ENCODE assay signal across 27 cellular contexts in the genomic region with DNA sequence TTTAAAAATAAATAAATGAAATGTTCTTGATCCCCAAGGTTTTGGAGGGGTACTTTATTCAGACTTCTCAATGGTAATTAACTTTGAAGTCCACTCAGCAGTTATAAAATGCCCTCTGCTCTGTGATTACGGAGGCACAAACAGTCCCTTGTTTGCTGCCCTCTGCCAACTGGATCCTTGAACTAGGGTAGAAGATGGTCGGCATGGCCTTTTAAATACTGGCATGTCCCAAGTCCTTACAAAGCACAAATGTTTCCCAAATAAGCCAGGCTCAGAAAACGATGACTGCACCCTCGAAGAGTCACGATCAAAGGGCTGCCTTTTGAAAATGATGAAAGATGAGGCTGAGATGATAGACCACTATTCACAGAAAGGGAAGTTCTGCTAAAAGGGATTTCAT. TPM values are rescaled to one million over a fixed set of nuclear protein-coding genes. Genes with fewer than 3 reads are reported as not detected.
DNase-seq lines count a peak whose midpoint lies in the region; ATAC-seq, FAIRE-seq and TF ChIP-seq lines count a peak whose summit lies in the region.
"Had no signal": no experiment of that assay in that cellular context is flagged by ENCODE, and none has a peak within 500 bp of the region (broad histone marks: within the 10 kb centered on the region; RNA-seq: fewer than 3 reads in every experiment).

No MANE protein-coding gene starts in this region.

- no peaks in the 10 kb centered on the region for H3K27me3 ChIP-seq in liver (ENCODE audit: control insufficient read depth in 4 of 4, insufficient read depth in 4 of 4, low read length in 3 of 4)
- no peaks in the 10 kb centered on the region for H3K27me3 ChIP-seq in HepG2 (ENCODE audit: control insufficient read depth in 1 of 2, insufficient read depth in 2 of 2, low read length in 2 of 2)
- H3K27me3 ChIP-seq: BE2C, BLaER1 had no signal

- peaks cover 9 to 18% (median 13%) of the 10 kb centered on the region in 4 donors for H3K4me1 ChIP-seq in liver (ENCODE audit: control insufficient read depth in 4 of 4, insufficient read depth in 4 of 4, low read length in 3 of 4)
- H3K4me1 ChIP-seq in HepG2 (ENCODE audit: insufficient read depth, low read length), result no peaks in the 10 kb centered on the region
- H3K4me1 ChIP-seq: BE2C, BLaER1 had no signal

- no peaks in the 10 kb centered on the region for H3K79me2 ChIP-seq in HepG2 (ENCODE audit: insufficient read depth, low read length)

- H3K36me3 ChIP-seq in liver (ENCODE audit: control insufficient read depth in 4 of 4, insufficient read depth in 3 of 4, low read depth in 1 of 4, low read length in 3 of 4) (no peaks in the 10 kb centered on the region), HepG2 (replicated peaks in 1 of 2; ENCODE audit: control insufficient read depth in 1 of 2, insufficient read depth in 2 of 2, low read length in 2 of 2) (no peaks in the 10 kb centered on the region)
- H3K36me3 ChIP-seq: BE2C, BLaER1 had no signal

- peaks cover 10% of the 10 kb centered on the region for H3K36me3 Mint-ChIP-seq in neural crest cell (ENCODE audit: low read depth)
- H3K36me3 Mint-ChIP-seq in stimulated activated naive B cell treated with anti-CD40 and anti-IgM and Interleukin-4, amounts not matched to agents 10 μg/mL and 1 μg/mL and 100 μg/mL, for 72 hours, result no peaks in the 10 kb centered on the region
- H3K36me3 Mint-ChIP-seq: CD14-positive monocyte; CD4-positive, alpha-beta memory T cell; CD4-positive, CD25-positive, alpha-beta regulatory T cell had no signal

- peaks cover 60% of the 10 kb centered on the region for H3K4me1 Mint-ChIP-seq in neural crest cell
- no peaks in the 10 kb centered on the region for H3K4me1 Mint-ChIP-seq in stimulated activated naive B cell treated with anti-CD40 and anti-IgM and Interleukin-4, amounts not matched to agents 10 μg/mL and 1 μg/mL and 100 μg/mL, for 72 hours
- H3K4me1 Mint-ChIP-seq: CD14-positive monocyte; CD4-positive, alpha-beta memory T cell; CD4-positive, CD25-positive, alpha-beta regulatory T cell; CD8-positive, alpha-beta memory T cell had no signal

- no TSS peak for BruUV-seq in HepG2 (replicated peaks; lab: Mats Ljungman, UMichigan)

- H3K9me3 Mint-ChIP-seq in neural crest cell, result no peaks in the 10 kb centered on the region
- peaks cover 0 to 2% of the 10 kb centered on the region in 2 donors for H3K9me3 Mint-ChIP-seq in stimulated activated naive B cell treated with anti-CD40 and anti-IgM and Interleukin-4, amounts not matched to agents 10 μg/mL and 1 μg/mL and 100 μg/mL, for 72 hours

- POLR2A ChIA-PET in HepG2 (lab: Yijun Ruan, JAX) (no interaction called here), GM10248 (lab: Yijun Ruan, JAX) (no interaction called here)

- peak overlapping the region; percentile 78 for H3K27ac Mint-ChIP-seq in neural crest cell (ENCODE audit: unreplicated experiment)
- H3K27ac Mint-ChIP-seq in stimulated activated naive B cell treated with anti-CD40 and anti-IgM and Interleukin-4, amounts not matched to agents 10 μg/mL and 1 μg/mL and 100 μg/mL, for 72 hours, result no peak overlapping the region
- H3K27ac Mint-ChIP-seq: CD14-positive monocyte; CD4-positive, alpha-beta memory T cell; CD4-positive, CD25-positive, alpha-beta regulatory T cell; CD8-positive, alpha-beta memory T cell had no signal

- no peak overlapping the region for H3K4me3 ChIP-seq in liver (ENCODE audit: low read depth in 1 of 3, low read length in 3 of 3)
- no peak overlapping the region for H3K4me3 ChIP-seq in HepG2 (replicated peaks in 1 of 3; ENCODE audit: insufficient read depth in 1 of 3, low read depth in 2 of 3, low read length in 3 of 3)
- H3K4me3 ChIP-seq: BLaER1 had no signal

- H2AFZ ChIP-seq in HepG2 (ENCODE audit: low read length), result no peak overlapping the region

- 38% methylated on average over 5 of the region's 5 CpGs for WGBS in liver
- WGBS in HepG2 (ENCODE audit: low lambda C conversion rate), result 1% methylated on average over 5 of the region's 5 CpGs

- in situ Hi-C loops in HepG2 (cut with HindIII; ENCODE audit: extremely low pct_ligation_motif_present, low pct_unique_long_range_greater_than_20kb), result no loop called here

- intact Hi-C loops in HepG2 (cut with micrococcal nuclease; ENCODE audit: unreplicated experiment), result no loop called here

- no peaks in the 10 kb centered on the region for H3K27me3 Mint-ChIP-seq in neural crest cell (ENCODE audit: low read depth)
- no peaks in the 10 kb centered on the region for H3K27me3 Mint-ChIP-seq in stimulated activated naive B cell treated with anti-CD40 and anti-IgM and Interleukin-4, amounts not matched to agents 10 μg/mL and 1 μg/mL and 100 μg/mL, for 72 hours
- H3K27me3 Mint-ChIP-seq: CD4-positive, alpha-beta memory T cell; CD4-positive, CD25-positive, alpha-beta regulatory T cell; CD8-positive, alpha-beta memory T cell had no signal

- TF ChIP-seq POLR2A in HepG2 (IDR thresholded peaks at IDR 0.05; ENCODE audit: insufficient read depth in 1 of 2, low read depth in 2 of 2, low read length in 2 of 2), result no peak

- TF ChIP-seq CTCF in liver (IDR thresholded peaks at IDR 0.05; ENCODE audit: low read depth, low read length, missing input control) (no peak), HepG2 (CRISPR knock-in tag; IDR thresholded peaks at IDR 0.05) (no peak), neural crest cell (conservative IDR thresholded peaks at IDR 0.05) (no peak), GM10248 (IDR thresholded peaks at IDR 0.05; ENCODE audit: control extremely low read depth, extremely low read depth, low read depth, missing control alignments) (no peak)

- ATAC-seq in HepG2 (no peak), left lobe of liver (peak; percentile 85)
- ATAC-seq in stimulated activated naive B cell treated with anti-CD40 and anti-IgM and Interleukin-4, amounts not matched to agents 10 μg/mL and 1 μg/mL and 100 μg/mL, for 72 hours (replicated peaks), result no peak

- no peak for FAIRE-seq in HepG2 (lab: Jason Lieb, UNC)
- FAIRE-seq: A204.1, GM12891, GM18507 had no signal

- no peak for TF ChIP-seq EP300 in HepG2 (IDR thresholded peaks at IDR 0.05; ENCODE audit: low read depth in 2 of 2, low read length in 2 of 2)
- TF ChIP-seq EP300 in HepG2 (CRISPR knock-in tag; IDR thresholded peaks at IDR 0.05; ENCODE audit: borderline replicate concordance), result no peak

- H4K20me1 ChIP-seq in HepG2 (ENCODE audit: insufficient read depth, low read length), result no peaks in the 10 kb centered on the region
- H4K20me1 ChIP-seq: BLaER1 had no signal

- TF ChIP-seq RAD21 in liver (IDR thresholded peaks at IDR 0.05), result peak; percentile 23 to 38
- TF ChIP-seq RAD21 in HepG2 (CRISPR knock-in tag; IDR thresholded peaks at IDR 0.05), result no peak

- peak overlapping the region; percentile 75 for H3K4me3 Mint-ChIP-seq in neural crest cell
- no peak overlapping the region for H3K4me3 Mint-ChIP-seq in stimulated activated naive B cell treated with anti-CD40 and anti-IgM and Interleukin-4, amounts not matched to agents 10 μg/mL and 1 μg/mL and 100 μg/mL, for 72 hours
- H3K4me3 Mint-ChIP-seq: CD14-positive monocyte; CD4-positive, alpha-beta memory T cell; CD4-positive, CD25-positive, alpha-beta regulatory T cell; CD8-positive, alpha-beta memory T cell had no signal

- H3K9me3 ChIP-seq in liver (ENCODE audit: control insufficient read depth in 4 of 4, low read length in 3 of 4) (no peaks in the 10 kb centered on the region), HepG2 (ENCODE audit: low read length) (no peaks in the 10 kb centered on the region)
- H3K9me3 ChIP-seq: BE2C had no signal

- DNase-seq in HepG2 (ENCODE audit: low spot score), result no peak
- DNase-seq in left lobe of liver (ENCODE audit: low spot score), result peak; percentile 66
- DNase-seq in neural crest cell (ENCODE audit: low read depth, low spot score), result no peak
- DNase-seq in GM10248 (ENCODE audit: extremely low spot score), result no peak
- DNase-seq in stimulated activated naive B cell treated with anti-CD40 and anti-IgM and Interleukin-4, amounts not matched to agents 10 μg/mL and 1 μg/mL and 100 μg/mL, for 72 hours, result no peak
- DNase-seq: 8988T; ACHN; BE2C; C1 segment of cervical spinal cord; CD4-positive, alpha-beta memory T cell; CD4-positive, CD25-positive, alpha-beta regulatory T cell; CD8-positive, alpha-beta memory T cell; COR-L47; DMS 273 treated with DMSO at 0.1 percent for 48 hours; DMS153; DMS53; DMS79; DND-41; EL; GDM1 had no signal

- H3K27ac ChIP-seq in liver (ENCODE audit: low read depth in 1 of 2, low read length in 2 of 2) (peak overlapping the region in 1 of 2 donors; percentile 52), HepG2 (ENCODE audit: extremely low read length, insufficient read depth, low read length) (no peak overlapping the region)
- H3K27ac ChIP-seq: BLaER1 had no signal

- CTCF ChIA-PET in HepG2 (lab: Yijun Ruan, JAX; ENCODE audit: low intra/inter-chr PET ratio, low total read pairs) (no interaction called here), GM10248 (lab: Yijun Ruan, JAX) (no interaction called here)

- H3K4me2 ChIP-seq in HepG2 (ENCODE audit: low read depth, low read length), result no peak overlapping the region
- H3K4me2 ChIP-seq: BLaER1 had no signal

- H3K9ac ChIP-seq in liver (ENCODE audit: low read depth in 1 of 2, low read length in 2 of 2) (no peak overlapping the region), HepG2 (ENCODE audit: insufficient read depth, low read depth, low read length) (no peak overlapping the region)
- H3K9ac ChIP-seq: BLaER1 had no signal

RNA-seq across cellular contexts. Expression of gene GFRA1, which starts 47.0 kb away (rescaled TPM):
- total RNA-seq in liver (10 to 100 TPM; 14.2 to 53.6 TPM), HepG2 (2016; rRNA removed; fragmentation: Illumina TruSeq; extraction: Trizol) (not detected in 2 replicates), left lobe of liver (75.2 TPM), neural crest cell (72.4 and 72.8 TPM in 2 replicates)
- polyA plus RNA-seq in liver (10 to 100 TPM; 15.1 to 20.5 TPM), HepG2 (2011; rRNA removed) (not detected in 2 replicates)
- not detected in 2 replicates for total RNA-seq in HepG2 (2016; cell fraction: cytosol; rRNA removed; fragmentation: Illumina TruSeq; extraction: Trizol; ENCODE audit: low read depth)
- not detected in 2 replicates for total RNA-seq in HepG2 (2016; cell fraction: insoluble cytoplasmic fraction; rRNA removed; fragmentation: Illumina TruSeq; extraction: Trizol)
- not detected in 2 replicates for total RNA-seq in HepG2 (2016; cell fraction: membrane; rRNA removed; fragmentation: Illumina TruSeq; extraction: Trizol)
- not detected in 2 replicates for total RNA-seq in HepG2 (2016; cell fraction: nucleus; rRNA removed; fragmentation: Illumina TruSeq; extraction: Trizol)
- not detected in 2 replicates for polyA plus RNA-seq in HepG2 (2011; cell fraction: cytosol; rRNA removed)
- not detected in 2 replicates for polyA plus RNA-seq in HepG2 (2011; cell fraction: nucleus; rRNA removed)
- not detected in 2 replicates for polyA plus RNA-seq in HepG2 (2012)
- polyA plus RNA-seq in HepG2 (2016; cell fraction: cytosol; fragmentation: Illumina TruSeq; extraction: Trizol; ENCODE audit: low read depth), result not detected in 2 replicates
- polyA plus RNA-seq in HepG2 (2016; cell fraction: insoluble cytoplasmic fraction; fragmentation: Illumina TruSeq; extraction: Trizol; ENCODE audit: low read depth), result not detected in 2 replicates
- not detected in 2 replicates for polyA plus RNA-seq in HepG2 (2016; cell fraction: membrane; fragmentation: Illumina TruSeq; extraction: Trizol; ENCODE audit: low read depth)
- polyA plus RNA-seq in HepG2 (2016; cell fraction: nucleus; fragmentation: Illumina TruSeq; extraction: Trizol; ENCODE audit: insufficient read depth, low read depth), result not detected in 2 replicates
- polyA minus RNA-seq in HepG2 (2011; rRNA and poly(A)+ RNA removed; ENCODE audit: low replicate concordance), result not detected in 2 replicates
- polyA minus RNA-seq in HepG2 (2011; cell fraction: cytosol; rRNA and poly(A)+ RNA removed), result not detected in 2 replicates
- polyA minus RNA-seq in HepG2 (2011; cell fraction: nucleus; rRNA and poly(A)+ RNA removed), result not detected in 2 replicates
- total RNA-seq: A673; CD4-positive, alpha-beta memory T cell; CD4-positive, CD25-positive, alpha-beta regulatory T cell; CD8-positive, alpha-beta memory T cell had no signal
- polyA plus RNA-seq: CD14-positive monocyte; CD4-positive, alpha-beta memory T cell; CD4-positive, CD25-positive, alpha-beta regulatory T cell; CD8-positive, alpha-beta memory T cell had no signal

Comparison
In these comparisons a context has a peak if more than half of its experiments do, and no peak if none do; other contexts are left out.
1. RNA of gene GFRA1, which starts 47.0 kb away (total RNA-seq): 75.2 TPM in left lobe of liver (single experiment), 72.4 to 72.8 TPM in neural crest cell and 14.2 to 53.6 TPM in liver; not detected in HepG2; every median in the first group is over 10 times any median in the second.